In genomic region chr3:124854027-124854426, GRCh38 we compare ENCODE assay signal across 15 cellular contexts. TPM values are rescaled to one million over a fixed set of nuclear protein-coding genes. Genes with fewer than 3 reads are reported as not detected.
DNase-seq lines count a peak whose midpoint lies in the region; ATAC-seq and TF ChIP-seq lines count a peak whose summit lies in the region.
"Had no signal": no experiment of that assay in that cellular context is flagged by ENCODE, and none has a peak within 500 bp of the region (broad histone marks: within the 10 kb centered on the region; RNA-seq: fewer than 3 reads in every experiment).

No MANE protein-coding gene starts in this region.

- no peak overlapping the region for H3K9ac ChIP-seq in GM23248

- H3K27ac ChIP-seq in GM23248 (no peak overlapping the region), VCaP (peak overlapping the region; percentile 8; the same call in 1 of the 2 replicates), body of pancreas (no peak overlapping the region)
- H3K27ac ChIP-seq: C4-2B had no signal

- H3F3A ChIP-seq in GM23248 (ENCODE audit: insufficient read depth): peaks cover 69% of the 10 kb centered on the region

- H3K4me3 ChIP-seq in GM23248: no peak overlapping the region
- H3K4me3 ChIP-seq in fibroblast of mammary gland (ENCODE audit: control insufficient read depth, low read depth, low read length): no peak overlapping the region
- H3K4me3 ChIP-seq in body of pancreas: no peak overlapping the region
- H3K4me3 ChIP-seq: MG63 had no signal

- H2AFZ ChIP-seq in GM23248: no peak overlapping the region

- no peak overlapping the region for H3K4me2 ChIP-seq in GM23248 (ENCODE audit: unreplicated experiment)

- no peaks in the 10 kb centered on the region for H4K20me1 ChIP-seq in GM23248 (ENCODE audit: insufficient read depth)

- peaks cover 72% of the 10 kb centered on the region for H3K4me1 ChIP-seq in GM23248 (ENCODE audit: insufficient read depth)
- no peaks in the 10 kb centered on the region for H3K4me1 ChIP-seq in body of pancreas

- H3K27me3 Mint-ChIP-seq in glutamatergic neuron (ENCODE audit: unreplicated experiment): peaks cover 4% of the 10 kb centered on the region

- in situ Hi-C loops in GM23248 (cut with MboI): no loop called here

- peaks cover 19% of the 10 kb centered on the region for H3K4me1 Mint-ChIP-seq in glutamatergic neuron (ENCODE audit: low read depth, unreplicated experiment)

- H3K27ac Mint-ChIP-seq in glutamatergic neuron (ENCODE audit: unreplicated experiment): no peak overlapping the region

- no peak for ATAC-seq in body of pancreas
- ATAC-seq: HepG2, PC-3 had no signal

- H3K27me3 ChIP-seq in GM23248 (replicated peaks; ENCODE audit: insufficient read depth) (no peaks in the 10 kb centered on the region), body of pancreas (no peaks in the 10 kb centered on the region)
- H3K27me3 ChIP-seq: MG63 had no signal

- H3K9me3 ChIP-seq in GM23248 (ENCODE audit: low read depth): no peaks in the 10 kb centered on the region
- no peaks in the 10 kb centered on the region for H3K9me3 ChIP-seq in body of pancreas
- H3K9me3 ChIP-seq: MG63 had no signal

- TF ChIP-seq CTCF in VCaP (conservative IDR thresholded peaks at IDR 0.05) (no peak), fibroblast of mammary gland (conservative IDR thresholded peaks at IDR 0.05; ENCODE audit: control insufficient read depth, insufficient read depth, low read depth, low read length) (no peak), glutamatergic neuron (IDR thresholded peaks at IDR 0.05; ENCODE audit: partially characterized antibody, unreplicated experiment) (no peak), body of pancreas (IDR thresholded peaks at IDR 0.05) (no peak)

- no peaks in the 10 kb centered on the region for H3K9me2 ChIP-seq in GM23248 (ENCODE audit: insufficient read depth)

- DNase-seq in GM23248: peak; percentile 60
- peak; percentile 79 for DNase-seq in fibroblast of mammary gland (ENCODE audit: low read depth)
- no peak for DNase-seq in activated gamma-delta T cell treated with Interleukin-2 at 50 U/mL for 16 hours
- no peak for DNase-seq in cerebellar nuclear complex (lab: John Stamatoyannopoulos, UW)
- no peak for DNase-seq in glutamatergic neuron
- no peak for DNase-seq in body of pancreas
- DNase-seq: MG63, NCI-H1105, NCI-H187, NCI-H446, NCI-H748 treated with DMSO at 0.1 percent for 48 hours, PC-3 had no signal

- no peaks in the 10 kb centered on the region for H3K36me3 Mint-ChIP-seq in glutamatergic neuron (ENCODE audit: unreplicated experiment)

- WGBS in GM23248 (ENCODE audit: low coverage in 1 of 2, low lambda C conversion rate in 2 of 2, missing lambda C conversion rate in 2 of 2), 2 experiments: 0% methylated on average over 1 of the region's 1 CpG
- 84 to 97% methylated on average over 1 of the region's 1 CpG for WGBS in body of pancreas, 2 donors

- H3K79me2 ChIP-seq in GM23248 (ENCODE audit: insufficient read depth): peaks cover 81% of the 10 kb centered on the region

- H3K36me3 ChIP-seq in GM23248 (ENCODE audit: low read depth) (peaks cover 20% of the 10 kb centered on the region), body of pancreas (replicated peaks in 1 of 2; ENCODE audit: insufficient read depth in 1 of 2, low read depth in 2 of 2) (no peaks in the 10 kb centered on the region)

- peaks cover 3% of the 10 kb centered on the region for H3K9me3 Mint-ChIP-seq in glutamatergic neuron (ENCODE audit: unreplicated experiment)

- intact Hi-C loops in body of pancreas (cut with DNase I): no loop called here

- TF ChIP-seq POLR2A in body of pancreas (IDR thresholded peaks at IDR 0.05): no peak

- H3K4me3 Mint-ChIP-seq in glutamatergic neuron (ENCODE audit: unreplicated experiment): no peak overlapping the region

RNA-seq across cellular contexts. Expression of gene ITGB5, which starts 33.1 kb away (rescaled TPM):
- total RNA-seq in GM23248 (2014; rRNA removed; shearing (Covaris generic)): 383 and 523 TPM in 2 replicates
- polyA plus RNA-seq in GM23248 (2016; fragmentation: Nextera tagmentation; extraction: Ambion mirVana): 33.9 and 39.4 TPM in 2 replicates
- total RNA-seq in glutamatergic neuron (ENCODE audit: unreplicated experiment): 12.8 TPM
- total RNA-seq in body of pancreas: 10 to 100 TPM; 73.5 to 88.7 TPM

Comparison
In these comparisons a context has a peak if more than half of its experiments do, and no peak if none do; other contexts are left out.
1. DNase-seq: peak in GM23248 (single experiment) and fibroblast of mammary gland (single experiment); none in activated gamma-delta T cell treated with Interleukin-2 at 50 U/mL for 16 hours (single experiment), cerebellar nuclear complex (0 of 2), glutamatergic neuron (single experiment) and body of pancreas (0 of 4).